9 cellular contexts compared by ENCODE assay signal in genomic region chr9:33029106-33029788, GRCh38. TPM values are rescaled to one million over a fixed set of nuclear protein-coding genes. Genes with fewer than 3 reads are reported as not detected.
DNase-seq lines count a peak whose midpoint lies in the region; FAIRE-seq and TF ChIP-seq lines count a peak whose summit lies in the region.
"Had no signal": no experiment of that assay in that cellular context is flagged by ENCODE, and none has a peak within 500 bp of the region (broad histone marks: within the 10 kb centered on the region; RNA-seq: fewer than 3 reads in every experiment).

No MANE protein-coding gene starts in this region.

- no peak for TF ChIP-seq POLR2A in GM12892 (IDR thresholded peaks at IDR 0.05; ENCODE audit: low read depth, low read length)

- peaks cover 75% of the 10 kb centered on the region for H3K4me1 Mint-ChIP-seq in activated T-cell treated with anti-CD3 and anti-CD28 coated beads, Interleukin-2, amount 50 U/mL, for 24 hours (ENCODE audit: low read depth)

- no peak for DNase-seq in activated T-cell treated with anti-CD3 and anti-CD28 coated beads, Interleukin-2, amount 50 U/mL, for 24 hours
- no peak for DNase-seq in activated T-cell treated with anti-CD3 and anti-CD28 coated beads, Interleukin-2, amount 50 U/mL, for 1 hour
- peak; percentile 93 for DNase-seq in fibroblast of gingiva (ENCODE audit: low read depth)
- DNase-seq in NCI-H1694 (lab: John Stamatoyannopoulos, UW), result no peak
- DNase-seq in GM12892 (ENCODE audit: insufficient read length), result no peak
- no peak for DNase-seq in activated effector memory CD4-positive, alpha-beta T cell treated with anti-CD3 and anti-CD28 coated beads, Interleukin-2, amount 50 U/mL, for 16 hours

- no peak for FAIRE-seq in GM12892 (lab: Jason Lieb, UNC)

- H3K9me2 ChIP-seq in SU-DHL-6 (replicated peaks; ENCODE audit: insufficient read depth, low read length), result no peaks in the 10 kb centered on the region

- H3K4me3 ChIP-seq in SU-DHL-6 (ENCODE audit: insufficient read depth, low read length, poor library complexity, severe bottlenecking), result no peak overlapping the region
- peak overlapping the region in 2 of 5 donors; percentile 17 to 26 for H3K4me3 ChIP-seq in subcutaneous abdominal adipose tissue (ENCODE audit: low read depth in 1 of 5, low read length in 5 of 5)

- no peak overlapping the region for H2AFZ ChIP-seq in SU-DHL-6 (ENCODE audit: low read depth, low read length, severe bottlenecking)

- H3K27me3 ChIP-seq in SU-DHL-6 (ENCODE audit: low read length) (no peaks in the 10 kb centered on the region), subcutaneous abdominal adipose tissue (ENCODE audit: control insufficient read depth in 5 of 5, insufficient read depth in 4 of 5, low read length in 5 of 5) (no peaks in the 10 kb centered on the region)

- H4K20me1 ChIP-seq in SU-DHL-6 (ENCODE audit: low read depth, low read length), result peaks cover 54% of the 10 kb centered on the region

- peak overlapping the region; percentile 97 for H3K27ac Mint-ChIP-seq in activated T-cell treated with anti-CD3 and anti-CD28 coated beads, Interleukin-2, amount 50 U/mL, for 24 hours

- H3K9me3 Mint-ChIP-seq in activated T-cell treated with anti-CD3 and anti-CD28 coated beads, Interleukin-2, amount 50 U/mL, for 24 hours, result no peaks in the 10 kb centered on the region

- H3K36me3 ChIP-seq in SU-DHL-6 (ENCODE audit: low read length) (peaks cover 62% of the 10 kb centered on the region), subcutaneous abdominal adipose tissue (ENCODE audit: control insufficient read depth in 5 of 5, insufficient read depth in 5 of 5, low read length in 5 of 5) (peaks cover 31 to 74% (median 41%) of the 10 kb centered on the region in 5 donors)

- peak overlapping the region; percentile 98 for H3K4me3 Mint-ChIP-seq in activated T-cell treated with anti-CD3 and anti-CD28 coated beads, Interleukin-2, amount 50 U/mL, for 24 hours
- H3K4me3 Mint-ChIP-seq: B cell had no signal

- TF ChIP-seq CTCF in SU-DHL-6 (IDR thresholded peaks at IDR 0.05; ENCODE audit: insufficient read depth, low read length, poor library complexity, severe bottlenecking), result no peak

- H3K4me2 ChIP-seq in SU-DHL-6 (ENCODE audit: low read depth, low read length, poor library complexity, severe bottlenecking), result peak overlapping the region; percentile 30

- H3K9ac ChIP-seq in SU-DHL-6 (ENCODE audit: low read length) (no peak overlapping the region), subcutaneous abdominal adipose tissue (ENCODE audit: low read length in 5 of 5) (no peak overlapping the region)

- no peaks in the 10 kb centered on the region for H3K27me3 Mint-ChIP-seq in activated T-cell treated with anti-CD3 and anti-CD28 coated beads, Interleukin-2, amount 50 U/mL, for 24 hours
- H3K27me3 Mint-ChIP-seq: B cell had no signal

- H3K4me1 ChIP-seq in subcutaneous abdominal adipose tissue (ENCODE audit: control insufficient read depth in 5 of 5, insufficient read depth in 5 of 5, low read length in 5 of 5), result peaks cover under 1 to 58% (median 54%) of the 10 kb centered on the region in 5 donors

- peaks cover 95% of the 10 kb centered on the region for H3K79me2 ChIP-seq in SU-DHL-6 (ENCODE audit: insufficient read depth, low read length)

- H3K9me3 ChIP-seq in SU-DHL-6 (ENCODE audit: insufficient read depth, low read length) (no peaks in the 10 kb centered on the region), subcutaneous abdominal adipose tissue (ENCODE audit: control insufficient read depth in 5 of 5, low read length in 5 of 5) (no peaks in the 10 kb centered on the region)

- H3K27ac ChIP-seq in SU-DHL-6 (ENCODE audit: low read depth, low read length), result no peak overlapping the region
- H3K27ac ChIP-seq in subcutaneous abdominal adipose tissue (ENCODE audit: low read depth, low read length), result peak overlapping the region; percentile 100

- H3F3A ChIP-seq in SU-DHL-6 (ENCODE audit: insufficient read depth), result peaks cover 24% of the 10 kb centered on the region

- peaks cover 99% of the 10 kb centered on the region for H3K36me3 Mint-ChIP-seq in activated T-cell treated with anti-CD3 and anti-CD28 coated beads, Interleukin-2, amount 50 U/mL, for 24 hours (ENCODE audit: low read depth)

RNA-seq across cellular contexts. Expression of gene DNAJA1, which starts 4.2 kb away (rescaled TPM):
- 152 TPM for polyA plus RNA-seq in GM12892 (2012; ENCODE audit: missing spikeins)

RNA-seq across cellular contexts. Expression of gene APTX, which starts 27.8 kb away (rescaled TPM):
- polyA plus RNA-seq in GM12892 (2012; ENCODE audit: missing spikeins), result 42.3 TPM

RNA-seq across cellular contexts. Expression of gene SMU1, which starts 47.2 kb away (rescaled TPM):
- polyA plus RNA-seq in GM12892 (2012; ENCODE audit: missing spikeins), result 19.1 TPM
